ENCODE assay signal across 7 cellular contexts in the genomic region with DNA sequence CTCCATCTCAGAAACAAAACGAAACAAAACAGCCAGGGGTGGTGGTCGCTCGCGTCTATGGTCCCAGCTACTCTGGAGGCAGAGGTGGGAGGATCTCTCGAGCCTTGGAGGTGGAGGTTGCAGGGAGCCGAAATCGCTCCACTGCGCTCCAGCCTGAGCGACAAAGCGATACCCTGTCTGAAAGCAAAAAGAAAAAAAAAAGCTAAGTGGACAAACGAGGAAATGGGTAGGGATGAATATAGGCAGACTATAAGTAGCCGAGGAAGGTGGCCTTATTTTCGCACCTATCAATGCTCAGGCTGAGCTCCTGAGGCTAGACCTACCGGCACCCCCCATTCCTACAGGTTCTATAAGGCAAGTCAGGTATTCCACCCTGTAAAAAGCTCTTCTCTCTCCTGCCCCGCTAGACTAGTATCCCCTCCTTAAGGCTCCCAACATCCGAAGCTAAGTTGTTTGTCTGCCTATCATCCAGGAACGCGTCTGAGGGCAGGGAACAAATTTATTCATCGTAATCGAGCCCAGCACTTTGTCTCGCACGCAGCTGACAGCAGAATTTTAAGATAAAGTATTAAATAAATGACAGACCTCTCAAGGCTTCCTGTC. TPM values are rescaled to one million over a fixed set of nuclear protein-coding genes. Genes with fewer than 3 reads are reported as not detected.
A peak's percentile ranks its signal among the peaks of the same experiment; 100 is the strongest.
DNase-seq lines count a peak whose midpoint lies in the region; ATAC-seq and TF ChIP-seq lines count a peak whose summit lies in the region.

No MANE protein-coding gene starts in this region.

- peaks cover 25% of the 10 kb centered on the region for H3K36me3 Mint-ChIP-seq in WTC11

- H3K4me3 Mint-ChIP-seq in WTC11, result peak overlapping the region; percentile 95

- H3K9me3 Mint-ChIP-seq in WTC11, result no peaks in the 10 kb centered on the region

- no peaks in the 10 kb centered on the region for H4K20me1 ChIP-seq in osteoblast (ENCODE audit: insufficient read depth, low read length)

- peaks cover 6% of the 10 kb centered on the region for H3K36me3 ChIP-seq in osteoblast (ENCODE audit: insufficient read depth, low read length)

- H3K9me3 ChIP-seq in osteoblast (ENCODE audit: low read depth, low read length), result no peaks in the 10 kb centered on the region

- H3K4me1 ChIP-seq in osteoblast (ENCODE audit: insufficient read depth, low read length), result peaks cover 15% of the 10 kb centered on the region

- peaks cover 16% of the 10 kb centered on the region for H3K4me1 Mint-ChIP-seq in WTC11

- peak; percentile 33 for ATAC-seq in GM18498 (IDR thresholded peaks at IDR 0.05; ENCODE audit: unreplicated experiment)
- peak; percentile 35 for ATAC-seq in GM21825 (IDR thresholded peaks at IDR 0.05; ENCODE audit: unreplicated experiment)
- ATAC-seq in WTC11, result peak; percentile 38

- peak overlapping the region; percentile 100 for H3K4me2 ChIP-seq in osteoblast (ENCODE audit: insufficient read depth, low read length)

- CTCF ChIA-PET in WTC11 (lab: Charles Lee), result interaction anchor here (0.7 to 1.9 kb wide), 8 partner anchors 9 to 397 kb away, joined by 3 to 19 read pairs (median 4); partner anchors contain the start of gene MDN1

- DNase-seq in KG1 (lab: John Stamatoyannopoulos, UW) (peak; percentile 90), WTC11 (ENCODE audit: low spot score) (no peak), fibroblast of gingiva (ENCODE audit: low read depth) (peak; percentile 12), osteoblast (ENCODE audit: insufficient read length, low spot score, missing footprints) (no peak), retina (no peak)

- POLR2A ChIA-PET in WTC11 (lab: Charles Lee), result interaction anchor here (0.7 to 2.7 kb wide), 5 partner anchors 9 to 640 kb away, joined by 3 to 33 read pairs (median 3); partner anchors contain the start of gene MDN1

- no peaks in the 10 kb centered on the region for H3K27me3 Mint-ChIP-seq in WTC11 (ENCODE audit: low read depth)

- no peaks in the 10 kb centered on the region for H3K27me3 ChIP-seq in osteoblast (ENCODE audit: insufficient read depth, low read length)

- peak overlapping the region; percentile 100 for H2AFZ ChIP-seq in osteoblast (ENCODE audit: low read length)

- TF ChIP-seq CTCF in WTC11 (IDR thresholded peaks at IDR 0.05) (no peak), osteoblast (IDR thresholded peaks at IDR 0.05; ENCODE audit: extremely low read depth, low read depth, low read length) (no peak)

- peaks cover 31% of the 10 kb centered on the region for H3K79me2 ChIP-seq in osteoblast (ENCODE audit: insufficient read depth, low read length)

- H3K27ac ChIP-seq in osteoblast (ENCODE audit: low read depth, low read length), result peak overlapping the region; percentile 68

- H3K4me3 ChIP-seq in osteoblast (ENCODE audit: insufficient read depth, low read length), result peak overlapping the region; percentile 92

- peak overlapping the region; percentile 91 for H3K27ac Mint-ChIP-seq in WTC11

TF ChIP-seq in WTC11, 78 proteins besides CTCF, POLR2A, EP300 and RAD21:
- no peak for TF ChIP-seq ZBTB21 (CRISPR knock-in tag; IDR thresholded peaks at IDR 0.05; ENCODE audit: borderline replicate concordance)
- TF ChIP-seq GTF2I (CRISPR knock-in tag; conservative IDR thresholded peaks at IDR 0.05), result no peak
- no peak for TF ChIP-seq NR2C2 (CRISPR knock-in tag; IDR thresholded peaks at IDR 0.05)
- TF ChIP-seq ATF2 (CRISPR knock-in tag; IDR thresholded peaks at IDR 0.05; ENCODE audit: borderline replicate concordance, low read depth), result no peak
- TF ChIP-seq, protein P1, sequence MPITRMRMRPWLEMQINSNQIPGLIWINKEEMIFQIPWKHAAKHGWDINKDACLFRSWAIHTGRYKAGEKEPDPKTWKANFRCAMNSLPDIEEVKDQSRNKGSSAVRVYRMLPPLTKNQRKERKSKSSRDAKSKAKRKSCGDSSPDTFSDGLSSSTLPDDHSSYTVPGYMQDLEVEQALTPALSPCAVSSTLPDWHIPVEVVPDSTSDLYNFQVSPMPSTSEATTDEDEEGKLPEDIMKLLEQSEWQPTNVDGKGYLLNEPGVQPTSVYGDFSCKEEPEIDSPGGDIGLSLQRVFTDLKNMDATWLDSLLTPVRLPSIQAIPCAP (CRISPR knock-in tag; IDR thresholded peaks at IDR 0.05), result no peak
- TF ChIP-seq NFATC4 (CRISPR knock-in tag; IDR thresholded peaks at IDR 0.05), result no peak
- TF ChIP-seq, protein P2, sequence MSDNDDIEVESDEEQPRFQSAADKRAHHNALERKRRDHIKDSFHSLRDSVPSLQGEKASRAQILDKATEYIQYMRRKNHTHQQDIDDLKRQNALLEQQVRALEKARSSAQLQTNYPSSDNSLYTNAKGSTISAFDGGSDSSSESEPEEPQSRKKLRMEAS (CRISPR knock-in tag; IDR thresholded peaks at IDR 0.05), result no peak
- no peak for TF ChIP-seq CREB1 (CRISPR knock-in tag; IDR thresholded peaks at IDR 0.05)
- no peak for TF ChIP-seq PRRX2 (CRISPR knock-in tag; IDR thresholded peaks at IDR 0.05)
- no peak for TF ChIP-seq GABPB1 (CRISPR knock-in tag; IDR thresholded peaks at IDR 0.05)
- TF ChIP-seq, protein P3, sequence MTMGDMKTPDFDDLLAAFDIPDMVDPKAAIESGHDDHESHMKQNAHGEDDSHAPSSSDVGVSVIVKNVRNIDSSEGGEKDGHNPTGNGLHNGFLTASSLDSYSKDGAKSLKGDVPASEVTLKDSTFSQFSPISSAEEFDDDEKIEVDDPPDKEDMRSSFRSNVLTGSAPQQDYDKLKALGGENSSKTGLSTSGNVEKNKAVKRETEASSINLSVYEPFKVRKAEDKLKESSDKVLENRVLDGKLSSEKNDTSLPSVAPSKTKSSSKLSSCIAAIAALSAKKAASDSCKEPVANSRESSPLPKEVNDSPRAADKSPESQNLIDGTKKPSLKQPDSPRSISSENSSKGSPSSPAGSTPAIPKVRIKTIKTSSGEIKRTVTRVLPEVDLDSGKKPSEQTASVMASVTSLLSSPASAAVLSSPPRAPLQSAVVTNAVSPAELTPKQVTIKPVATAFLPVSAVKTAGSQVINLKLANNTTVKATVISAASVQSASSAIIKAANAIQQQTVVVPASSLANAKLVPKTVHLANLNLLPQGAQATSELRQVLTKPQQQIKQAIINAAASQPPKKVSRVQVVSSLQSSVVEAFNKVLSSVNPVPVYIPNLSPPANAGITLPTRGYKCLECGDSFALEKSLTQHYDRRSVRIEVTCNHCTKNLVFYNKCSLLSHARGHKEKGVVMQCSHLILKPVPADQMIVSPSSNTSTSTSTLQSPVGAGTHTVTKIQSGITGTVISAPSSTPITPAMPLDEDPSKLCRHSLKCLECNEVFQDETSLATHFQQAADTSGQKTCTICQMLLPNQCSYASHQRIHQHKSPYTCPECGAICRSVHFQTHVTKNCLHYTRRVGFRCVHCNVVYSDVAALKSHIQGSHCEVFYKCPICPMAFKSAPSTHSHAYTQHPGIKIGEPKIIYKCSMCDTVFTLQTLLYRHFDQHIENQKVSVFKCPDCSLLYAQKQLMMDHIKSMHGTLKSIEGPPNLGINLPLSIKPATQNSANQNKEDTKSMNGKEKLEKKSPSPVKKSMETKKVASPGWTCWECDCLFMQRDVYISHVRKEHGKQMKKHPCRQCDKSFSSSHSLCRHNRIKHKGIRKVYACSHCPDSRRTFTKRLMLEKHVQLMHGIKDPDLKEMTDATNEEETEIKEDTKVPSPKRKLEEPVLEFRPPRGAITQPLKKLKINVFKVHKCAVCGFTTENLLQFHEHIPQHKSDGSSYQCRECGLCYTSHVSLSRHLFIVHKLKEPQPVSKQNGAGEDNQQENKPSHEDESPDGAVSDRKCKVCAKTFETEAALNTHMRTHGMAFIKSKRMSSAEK (CRISPR knock-in tag; IDR thresholded peaks at IDR 0.05; ENCODE audit: borderline replicate concordance), result no peak
- TF ChIP-seq JAZF1 (CRISPR knock-in tag; IDR thresholded peaks at IDR 0.05), result no peak
- TF ChIP-seq ZNF317 (CRISPR knock-in tag; IDR thresholded peaks at IDR 0.05; ENCODE audit: borderline replicate concordance, low read depth), result no peak
- TF ChIP-seq ELF4 (CRISPR knock-in tag; IDR thresholded peaks at IDR 0.05; ENCODE audit: low read depth), result no peak

RNA-seq across cellular contexts. Expression of gene CASP8AP2, which starts 0.6 kb away (rescaled TPM):
- total RNA-seq in WTC11 (2021), result 24.2 to 27.9 TPM (median 25.0 TPM) in 3 replicates
- total RNA-seq in osteoblast, result 13.0 and 14.4 TPM in 2 replicates

RNA-seq across cellular contexts. Expression of gene MDN1, which starts 9.5 kb away (rescaled TPM):
- total RNA-seq in WTC11 (2021) (146 to 195 TPM (median 146 TPM) in 3 replicates), osteoblast (21.2 and 21.4 TPM in 2 replicates)

Comparison
In these comparisons a context has a peak if more than half of its experiments do, and no peak if none do; other contexts are left out.
1. DNase-seq: peak in KG1 (single experiment) and fibroblast of gingiva (single experiment); none in WTC11 (single experiment), osteoblast (single experiment) and retina (single experiment).
2. Peak in every context shown above with its lines, with median percentiles within 50 percentile points of each other: ATAC-seq.